Comparison of ENCODE assay signal across 24 cellular contexts in genomic region chr11:90525962-90526361, GRCh38.
"Had no signal": no experiment of that assay in that cellular context is flagged by ENCODE, and none has a peak within 500 bp of the region (broad histone marks: within the 10 kb centered on the region; RNA-seq: fewer than 3 reads in every experiment).

No MANE protein-coding gene starts in this region.

- H3K4me1 ChIP-seq: stomach, suprapubic skin, testis, thyroid gland, tibial nerve, transverse colon, upper lobe of left lung, upper lobe of right lung, uterus, vagina had no signal

- DNase-seq: stimulated activated CD4-positive, alpha-beta T cell treated with anti-CD3 and anti-CD28 coated beads, Interleukin-2, amount 100 ng/mL, for 48 hours; stimulated activated CD4-positive, alpha-beta T cell treated with anti-CD3 and anti-CD28 coated beads, Interleukin-4, amount 100 ng/mL, for 1 hour; stimulated activated CD4-positive, alpha-beta T cell treated with anti-CD3 and anti-CD28 coated beads, Interleukin-4, amount 100 ng/mL, for 24 hours; stimulated activated CD4-positive, alpha-beta T cell treated with anti-CD3 and anti-CD28 coated beads, Interleukin-4, amount 100 ng/mL, for 4 hours; stimulated activated CD8-positive, alpha-beta memory T cell treated with anti-CD3 and anti-CD28 coated beads, Interleukin-4, amount 100 ng/mL, for 48 hours; stimulated activated naive B cell treated with anti-CD40 and anti-IgM and Interleukin-4, amounts not matched to agents 10 μg/mL and 1 μg/mL and 100 μg/mL, for 72 hours; stimulated activated naive CD4-positive, alpha-beta T cell; stimulated activated naive CD4-positive, alpha-beta T cell treated with Interleukin-2 at 50 U/mL for 16 hours; stimulated activated naive CD8-positive, alpha-beta T cell treated with anti-CD3 and anti-CD28 coated beads, Interleukin-15, amount 100 ng/mL, for 72 hours; stimulated activated naive CD8-positive, alpha-beta T cell treated with anti-CD3 and anti-CD28 coated beads, Interleukin-15, Interleukin-2, amounts not matched to agents 100 U/mL and 50 U/mL, for 24 hours; stomach; substantia nigra; testis; thyroid gland; tibial artery; transverse colon; trophoblast cell; upper lobe of left lung; upper lobe of right lung; uterus had no signal

- H3K27me3 ChIP-seq: stomach, suprapubic skin, testis, thyroid gland, tibial artery, tibial nerve, transverse colon, upper lobe of left lung, upper lobe of right lung, uterus, vagina had no signal

- H3K27ac ChIP-seq: stomach, suprapubic skin, testis, thoracic aorta, thyroid gland, tibial artery, tibial nerve, transverse colon, upper lobe of left lung, upper lobe of right lung, uterus, vagina had no signal

- H3K4me3 ChIP-seq: stomach, suprapubic skin, testis, thoracic aorta, thyroid gland, tibial artery, tibial nerve, transverse colon, upper lobe of left lung, upper lobe of right lung, uterus, vagina had no signal

- H3K9me3 ChIP-seq: stomach, suprapubic skin, testis, thoracic aorta, thyroid gland, tibial artery, tibial nerve, transverse colon, upper lobe of left lung, upper lobe of right lung, uterus, vagina had no signal

- H3K36me3 ChIP-seq: stomach, suprapubic skin, thoracic aorta, thyroid gland, tibial artery, tibial nerve, transverse colon, upper lobe of left lung, upper lobe of right lung, uterus, vagina had no signal
